Comparison of ENCODE assay signal across 8 cellular contexts in the genomic region with DNA sequence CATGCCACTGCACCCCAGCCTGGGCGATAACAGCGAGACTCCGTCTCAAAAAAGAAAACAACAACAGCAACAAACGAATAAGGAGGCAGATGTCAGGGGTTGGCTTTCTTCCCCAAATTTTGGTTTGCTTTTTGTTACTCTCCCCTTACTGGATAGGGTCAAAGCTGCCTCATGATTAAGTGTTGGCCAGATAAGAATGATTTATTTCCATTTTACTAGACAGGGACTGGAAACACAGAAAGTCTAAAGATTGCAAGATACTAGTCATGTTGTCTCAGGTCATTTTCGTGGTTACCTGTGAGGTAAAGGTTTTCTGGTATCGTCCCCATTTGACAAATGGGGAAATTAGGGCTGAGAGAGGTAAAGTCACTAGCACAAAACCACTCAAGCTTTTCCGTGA.
"Had no signal": no experiment of that assay in that cellular context is flagged by ENCODE, and none has a peak within 500 bp of the region (broad histone marks: within the 10 kb centered on the region; RNA-seq: fewer than 3 reads in every experiment).

No MANE protein-coding gene starts in this region.

- H3K4me2 ChIP-seq: KMS-11 had no signal

- H3K4me1 Mint-ChIP-seq: IgD-negative memory B cell had no signal

- FAIRE-seq: HepG2, HTR-8/SVneo had no signal

- DNase-seq: IMR-90, KBM-7, KG1 had no signal

- H3K4me3 Mint-ChIP-seq: IgD-negative memory B cell had no signal

- H3K9ac ChIP-seq: KMS-11 had no signal

- H3K9me3 Mint-ChIP-seq: IgD-negative memory B cell had no signal

- H3K36me3 Mint-ChIP-seq: IgD-negative memory B cell had no signal

- H3K27me3 Mint-ChIP-seq: IgD-negative memory B cell had no signal

- H3K27ac ChIP-seq: HL-60, KMS-11 had no signal
